Comparison of ENCODE assay signal across 32 cellular contexts in genomic region chr5:112579771-112580170, GRCh38.
"Had no signal": no experiment of that assay in that cellular context is flagged by ENCODE, and none has a peak within 500 bp of the region (broad histone marks: within the 10 kb centered on the region; RNA-seq: fewer than 3 reads in every experiment).

No MANE protein-coding gene starts in this region.

- H3K9ac ChIP-seq: KMS-11 had no signal

- H3K9me3 Mint-ChIP-seq: activated CD4-positive, alpha-beta T cell treated with anti-CD3 and anti-CD28 coated beads, Interleukin-2, amount 10 ng/mL, durations not matched to agents 7 days and 5 days; activated naive CD4-positive, alpha-beta T cell treated with anti-CD3 and anti-CD28 coated beads, Interleukin-2, amount 10 ng/mL, durations not matched to agents 7 days and 5 days; activated naive CD8-positive, alpha-beta T cell treated with anti-CD3 and anti-CD28 coated beads, Interleukin-2, amount 50 U/mL, for 24 hours; activated T-cell treated with anti-CD3 and anti-CD28 coated beads, Interleukin-2, amount 50 U/mL, for 24 hours; central memory CD8-positive, alpha-beta T cell; T-helper 1 cell treated with Interleukin-12 subunit alpha and Interleukin-12 subunit beta and Interleukin-4 antibody, amounts not matched to agents 30 μg/mL and 1 μg/mL, for 36 hours; T-helper 2 cell treated with Interferon-gamma antibody and Interleukin-4, amounts not matched to agents 5 μg/mL and 100 μg/mL, for 36 hours had no signal

- H3K4me3 Mint-ChIP-seq: activated CD4-positive, alpha-beta T cell treated with anti-CD3 and anti-CD28 coated beads, Interleukin-2, amount 10 ng/mL, durations not matched to agents 7 days and 5 days; activated CD8-positive, alpha-beta T cell treated with anti-CD3 and anti-CD28 coated beads, Interleukin-2, amount 10 ng/mL, durations not matched to agents 7 days and 5 days; activated naive CD4-positive, alpha-beta T cell treated with anti-CD3 and anti-CD28 coated beads, Interleukin-2, amount 10 ng/mL, durations not matched to agents 7 days and 5 days; activated naive CD8-positive, alpha-beta T cell; activated naive CD8-positive, alpha-beta T cell treated with anti-CD3 and anti-CD28 coated beads, Interleukin-2, amount 50 U/mL, for 24 hours; activated T-cell treated with anti-CD3 and anti-CD28 coated beads, Interleukin-2, amount 50 U/mL, for 24 hours; central memory CD8-positive, alpha-beta T cell; T-helper 1 cell treated with Interleukin-12 subunit alpha and Interleukin-12 subunit beta and Interleukin-4 antibody, amounts not matched to agents 30 μg/mL and 1 μg/mL, for 36 hours; T-helper 2 cell treated with Interferon-gamma antibody and Interleukin-4, amounts not matched to agents 5 μg/mL and 100 μg/mL, for 36 hours had no signal

- H3K36me3 Mint-ChIP-seq: activated naive CD4-positive, alpha-beta T cell treated with anti-CD3 and anti-CD28 coated beads, Interleukin-2, amount 10 ng/mL, durations not matched to agents 7 days and 5 days; activated naive CD8-positive, alpha-beta T cell had no signal

- H3K27ac Mint-ChIP-seq: activated CD4-positive, alpha-beta T cell treated with anti-CD3 and anti-CD28 coated beads, Interleukin-2, amount 10 ng/mL, durations not matched to agents 7 days and 5 days; activated CD8-positive, alpha-beta T cell treated with anti-CD3 and anti-CD28 coated beads, Interleukin-2, amount 10 ng/mL, durations not matched to agents 7 days and 5 days; activated naive CD4-positive, alpha-beta T cell treated with anti-CD3 and anti-CD28 coated beads, Interleukin-2, amount 10 ng/mL, durations not matched to agents 7 days and 5 days; activated naive CD8-positive, alpha-beta T cell; activated naive CD8-positive, alpha-beta T cell treated with anti-CD3 and anti-CD28 coated beads, Interleukin-2, amount 50 U/mL, for 24 hours; activated T-cell treated with anti-CD3 and anti-CD28 coated beads, Interleukin-2, amount 50 U/mL, for 24 hours; T-helper 1 cell treated with Interleukin-12 subunit alpha and Interleukin-12 subunit beta and Interleukin-4 antibody, amounts not matched to agents 30 μg/mL and 1 μg/mL, for 36 hours; T-helper 2 cell treated with Interferon-gamma antibody and Interleukin-4, amounts not matched to agents 5 μg/mL and 100 μg/mL, for 36 hours had no signal

- H3K27me3 ChIP-seq: cardiac muscle cell, SJCRH30 had no signal

- H3K36me3 ChIP-seq: cardiac muscle cell, SJCRH30 had no signal

- H3K27ac ChIP-seq: cardiac muscle cell, KMS-11, PC-9, RWPE1, SJCRH30, SK-N-MC had no signal

- H3K4me1 Mint-ChIP-seq: activated CD4-positive, alpha-beta T cell treated with anti-CD3 and anti-CD28 coated beads, Interleukin-2, amount 10 ng/mL, durations not matched to agents 7 days and 5 days; activated naive CD4-positive, alpha-beta T cell treated with anti-CD3 and anti-CD28 coated beads, Interleukin-2, amount 10 ng/mL, durations not matched to agents 7 days and 5 days; activated naive CD8-positive, alpha-beta T cell treated with anti-CD3 and anti-CD28 coated beads, Interleukin-2, amount 50 U/mL, for 24 hours; central memory CD8-positive, alpha-beta T cell had no signal

- H3K4me3 ChIP-seq: cardiac muscle cell, PC-9, SJCRH30, SK-N-MC had no signal

- DNase-seq: activated CD4-positive, alpha-beta T cell treated with anti-CD3 and anti-CD28 coated beads, Interleukin-2, amount 10 ng/mL, durations not matched to agents 7 days and 5 days; activated CD4-positive, alpha-beta T cell treated with anti-CD3 and anti-CD28 coated beads, Interleukin-2, amount 50 U/mL, for 48 hours; activated CD8-positive, alpha-beta T cell treated with anti-CD3 and anti-CD28 coated beads, Interleukin-2, amount 10 ng/mL, durations not matched to agents 7 days and 5 days; activated gamma-delta T cell treated with Interleukin-2 at 50 U/mL for 16 hours; activated naive CD4-positive, alpha-beta T cell treated with anti-CD3 and anti-CD28 coated beads, Interleukin-2, amount 10 ng/mL, durations not matched to agents 7 days and 5 days; activated naive CD8-positive, alpha-beta T cell treated with anti-CD3 and anti-CD28 coated beads, Interleukin-2, amount 50 U/mL, for 24 hours; activated T-cell treated with anti-CD3 and anti-CD28 coated beads, Interleukin-2, amount 50 U/mL, for 24 hours; amniotic stem cell; aorta; MM.1S; MV-4-11; NCI-H1092; NCI-H1417; NCI-H146; NCI-H187; NCI-H2029 treated with DMSO at 0.1 percent for 48 hours; NCI-H2107; NCI-H2171; NCI-H510A; NCI-H526; NCI-H748 treated with DMSO at 0.1 percent for 48 hours; PC-9; Right ventricle myocardium superior; SJCRH30 had no signal

- H3K4me1 ChIP-seq: SJCRH30 had no signal

- H3K9me3 ChIP-seq: SJCRH30 had no signal

- H2AFZ ChIP-seq: PC-9 had no signal

- H3K27me3 Mint-ChIP-seq: activated CD4-positive, alpha-beta T cell treated with anti-CD3 and anti-CD28 coated beads, Interleukin-2, amount 10 ng/mL, durations not matched to agents 7 days and 5 days; activated T-cell treated with anti-CD3 and anti-CD28 coated beads, Interleukin-2, amount 50 U/mL, for 24 hours had no signal

- H3K4me2 ChIP-seq: KMS-11, PC-9 had no signal
